9 cellular contexts compared by ENCODE assay signal in genomic region chr3:135966875-135967274, GRCh38. TPM values are rescaled to one million over a fixed set of nuclear protein-coding genes. Genes with fewer than 3 reads are reported as not detected.
DNase-seq lines count a peak whose midpoint lies in the region; ATAC-seq and TF ChIP-seq lines count a peak whose summit lies in the region.
"Had no signal": no experiment of that assay in that cellular context is flagged by ENCODE, and none has a peak within 500 bp of the region (broad histone marks: within the 10 kb centered on the region; RNA-seq: fewer than 3 reads in every experiment).

No MANE protein-coding gene starts in this region.

- no peak overlapping the region for H4K8ac ChIP-seq in H9 (replicated peaks; ENCODE audit: insufficient read length, low read depth, low read length)

- H3K79me1 ChIP-seq in H9 (ENCODE audit: insufficient read depth, low read depth, low read length, poor library complexity, severe bottlenecking): peaks cover 2% of the 10 kb centered on the region

- peak overlapping the region; percentile 78 to 94 (median 85); a peak in 4 of 7 replicates for H3K27ac Mint-ChIP-seq in H9
- peak overlapping the region; percentile 79 for H3K27ac Mint-ChIP-seq in WTC11

- no peak overlapping the region for H4K5ac ChIP-seq in H9 (ENCODE audit: insufficient read length, low read depth, low read length)

- CTCF ChIA-PET in WTC11 (lab: Charles Lee): interaction anchor here (1.1 to 4.1 kb wide), 4 partner anchors 30 to 786 kb away, joined by 3 to 27 read pairs (median 4); partner anchors contain the start of gene STAG1

- H2AFZ ChIP-seq in H9 (ENCODE audit: low read length): no peak overlapping the region

- H3K27me3 ChIP-seq in H9 (ENCODE audit: insufficient read depth, low read length) (no peaks in the 10 kb centered on the region), gastroesophageal sphincter (no peaks in the 10 kb centered on the region), sigmoid colon (no peaks in the 10 kb centered on the region)

- DNase-seq in H9 (no peak), WTC11 (ENCODE audit: low spot score) (no peak), sigmoid colon (no peak), KG1 (lab: John Stamatoyannopoulos, UW) (no peak), NCI-H1105 (lab: John Stamatoyannopoulos, UW) (no peak), HUDEP-2 (lab: John Stamatoyannopoulos, UW; ENCODE audit: unreplicated experiment in 76 of 76) (no peak)
- DNase-seq: NCI-H187 treated with DMSO at 0.1 percent for 48 hours had no signal

- TF ChIP-seq CTCF in H9 (conservative IDR thresholded peaks at IDR 0.05) (no peak), WTC11 (IDR thresholded peaks at IDR 0.05) (no peak), gastroesophageal sphincter (IDR thresholded peaks at IDR 0.05) (no peak), sigmoid colon (IDR thresholded peaks at IDR 0.05) (no peak)

- no peak overlapping the region for H3K56ac ChIP-seq in H9 (ENCODE audit: insufficient read length, low read depth, low read length)

- no peak overlapping the region for H2BK120ac ChIP-seq in H9 (ENCODE audit: low read depth, low read length, poor library complexity, severe bottlenecking)

- H3K9me3 ChIP-seq in H9 (ENCODE audit: control insufficient read depth, low read depth, low read length) (no peaks in the 10 kb centered on the region), gastroesophageal sphincter (no peaks in the 10 kb centered on the region), sigmoid colon (no peaks in the 10 kb centered on the region)

- H3K4me1 ChIP-seq in H9 (ENCODE audit: insufficient read depth, low read length): peaks cover 9% of the 10 kb centered on the region
- H3K4me1 ChIP-seq in gastroesophageal sphincter: peaks cover 0 to 66% (median 0%) of the 10 kb centered on the region in 3 donors
- peaks cover 0 to 51% (median 49%) of the 10 kb centered on the region in 4 donors for H3K4me1 ChIP-seq in sigmoid colon

- no peak for TF ChIP-seq EP300 in gastroesophageal sphincter (IDR thresholded peaks at IDR 0.05)
- no peak for TF ChIP-seq EP300 in sigmoid colon (IDR thresholded peaks at IDR 0.05)

- H2BK15ac ChIP-seq in H9 (ENCODE audit: low read depth, low read length): no peak overlapping the region

- H3K23ac ChIP-seq in H9 (ENCODE audit: insufficient read length, low read depth, low read length): no peak overlapping the region

- WGBS in H9 (ENCODE audit: extremely low coverage, insufficient read length, low lambda C conversion rate): no CpG with 5 or more reads among the region's 4 CpGs
- 7 to 24% methylated on average over 4 of the region's 4 CpGs for WGBS in gastroesophageal sphincter (ENCODE audit: low coverage in 1 of 2), 2 donors
- WGBS in sigmoid colon, 2 donors: 17 to 61% methylated on average over 4 of the region's 4 CpGs

- H3K4me2 ChIP-seq in H9 (ENCODE audit: insufficient read depth, insufficient read length, low read length): peak overlapping the region; percentile 68

- H2BK12ac ChIP-seq in H9 (ENCODE audit: insufficient read length, low read depth, low read length): no peak overlapping the region

- peaks cover 45 to 50% of the 10 kb centered on the region in 2 experiments for H3K4me1 Mint-ChIP-seq in H9
- peaks cover 50% of the 10 kb centered on the region for H3K4me1 Mint-ChIP-seq in WTC11

- POLR2A ChIA-PET in WTC11 (lab: Charles Lee): interaction anchor here (2.1 kb wide), 1 partner anchor 24 kb away, joined by 5 read pairs; no protein-coding TSS in a partner anchor

- no peak overlapping the region for H3K14ac ChIP-seq in H9 (ENCODE audit: insufficient read depth, low read length)

- no peak overlapping the region for H3K27ac ChIP-seq in H9 (ENCODE audit: insufficient read length, low read depth, low read length)
- H3K27ac ChIP-seq in gastroesophageal sphincter: peak overlapping the region; percentile 86 to 98 (median 96)
- peak overlapping the region; percentile 94 to 97 (median 96) for H3K27ac ChIP-seq in sigmoid colon

- ATAC-seq in WTC11 (no peak), gastroesophageal sphincter (no peak), GM21786 (IDR thresholded peaks at IDR 0.05; ENCODE audit: unreplicated experiment) (no peak)

- H3K36me3 Mint-ChIP-seq in H9 (ENCODE audit: insufficient read depth in 1 of 3, low read depth in 3 of 3) (peaks cover 6 to 16% (median 9%) of the 10 kb centered on the region in 3 experiments), WTC11 (peaks cover 15% of the 10 kb centered on the region)

- H3K4ac ChIP-seq in H9 (ENCODE audit: low read depth, low read length): no peak overlapping the region

- H3K4me3 ChIP-seq in gastroesophageal sphincter (peak overlapping the region; percentile 78 to 89), sigmoid colon (peak overlapping the region; percentile 68 to 81 (median 76))

- H4K20me1 ChIP-seq in H9 (ENCODE audit: control insufficient read depth, insufficient read depth, insufficient read length): no peaks in the 10 kb centered on the region

- H4K91ac ChIP-seq in H9 (ENCODE audit: insufficient read length, low read depth, low read length): no peak overlapping the region

- H3K27me3 Mint-ChIP-seq in H9 (ENCODE audit: low read depth): no peaks in the 10 kb centered on the region; the same call in 1 of the 2 replicates
- H3K27me3 Mint-ChIP-seq in WTC11 (ENCODE audit: low read depth): no peaks in the 10 kb centered on the region

- H3K36me3 ChIP-seq in gastroesophageal sphincter (no peaks in the 10 kb centered on the region), sigmoid colon (no peaks in the 10 kb centered on the region)

- peak overlapping the region; percentile 63 for H3K9ac ChIP-seq in H9 (ENCODE audit: extremely low read depth, insufficient read length, low read length)

- H2BK5ac ChIP-seq in H9 (ENCODE audit: insufficient read length, low read length): no peak overlapping the region

- intact Hi-C loops in sigmoid colon (cut with DNase I): loop anchor here (5.0 kb wide), 4 partner anchors 40 to 285 kb away; partner anchors contain the start of genes MSL2 and PCCB

- TF ChIP-seq POLR2A in gastroesophageal sphincter (IDR thresholded peaks at IDR 0.05): no peak
- TF ChIP-seq POLR2A in sigmoid colon (IDR thresholded peaks at IDR 0.05): no peak

- no peak overlapping the region for H3K18ac ChIP-seq in H9 (ENCODE audit: insufficient read length, low read depth, low read length)

- H3K9me3 Mint-ChIP-seq in H9 (no peaks in the 10 kb centered on the region; a peak in 1 of 5 replicates), WTC11 (peaks cover 8% of the 10 kb centered on the region)

- peaks cover 4% of the 10 kb centered on the region for H3K23me2 ChIP-seq in H9 (ENCODE audit: insufficient read length, low read depth, low read length, poor library complexity, severe bottlenecking)

- no peak overlapping the region for H2BK20ac ChIP-seq in H9 (ENCODE audit: low read depth, low read length, poor library complexity, severe bottlenecking)

- H3K79me2 ChIP-seq in H9 (ENCODE audit: insufficient read depth, low read length): peaks cover 3% of the 10 kb centered on the region; the same call in 1 of the 2 replicates

- H3K4me3 Mint-ChIP-seq in H9 (peak overlapping the region; percentile 74 to 89), WTC11 (peak overlapping the region; percentile 84)

- no peak overlapping the region for H3T11ph ChIP-seq in H9 (ENCODE audit: low read length)

- H2AK5ac ChIP-seq in H9 (ENCODE audit: insufficient read length, low read length): no peak overlapping the region

TF ChIP-seq in WTC11, 78 proteins besides CTCF, POLR2A, EP300 and RAD21:
- TF ChIP-seq JUN (CRISPR knock-in tag; IDR thresholded peaks at IDR 0.05): no peak
- TF ChIP-seq GABPB1 (CRISPR knock-in tag; IDR thresholded peaks at IDR 0.05): no peak
- no peak for TF ChIP-seq ATF3 (CRISPR knock-in tag; conservative IDR thresholded peaks at IDR 0.05)
- TF ChIP-seq TCF7 (CRISPR knock-in tag; IDR thresholded peaks at IDR 0.05; ENCODE audit: low read depth): no peak
- TF ChIP-seq E2F5 (CRISPR knock-in tag; IDR thresholded peaks at IDR 0.05): no peak
- no peak for TF ChIP-seq ZBTB21 (CRISPR knock-in tag; IDR thresholded peaks at IDR 0.05; ENCODE audit: borderline replicate concordance)
- no peak for TF ChIP-seq ETV6 (CRISPR knock-in tag; IDR thresholded peaks at IDR 0.05)
- TF ChIP-seq SOX15 (CRISPR knock-in tag; IDR thresholded peaks at IDR 0.05): no peak

RNA-seq across cellular contexts. Expression of gene PPP2R3A, which starts 1.3 kb away (rescaled TPM):
- total RNA-seq in H9 (2021) (12.4 and 12.6 TPM in 2 replicates), WTC11 (2021) (12.1 to 13.1 TPM (median 12.9 TPM) in 3 replicates), gastroesophageal sphincter (10 to 100 TPM; 22.5 to 31.8 (median 27.8) TPM), sigmoid colon (10 to 100 TPM; 32.9 to 49.0 (median 36.8) TPM)
- 1 to 10 TPM; 4.0 to 8.1 (median 6.6) TPM for polyA plus RNA-seq in sigmoid colon
